Comparison of ENCODE assay signal across 9 cellular contexts in the genomic region with DNA sequence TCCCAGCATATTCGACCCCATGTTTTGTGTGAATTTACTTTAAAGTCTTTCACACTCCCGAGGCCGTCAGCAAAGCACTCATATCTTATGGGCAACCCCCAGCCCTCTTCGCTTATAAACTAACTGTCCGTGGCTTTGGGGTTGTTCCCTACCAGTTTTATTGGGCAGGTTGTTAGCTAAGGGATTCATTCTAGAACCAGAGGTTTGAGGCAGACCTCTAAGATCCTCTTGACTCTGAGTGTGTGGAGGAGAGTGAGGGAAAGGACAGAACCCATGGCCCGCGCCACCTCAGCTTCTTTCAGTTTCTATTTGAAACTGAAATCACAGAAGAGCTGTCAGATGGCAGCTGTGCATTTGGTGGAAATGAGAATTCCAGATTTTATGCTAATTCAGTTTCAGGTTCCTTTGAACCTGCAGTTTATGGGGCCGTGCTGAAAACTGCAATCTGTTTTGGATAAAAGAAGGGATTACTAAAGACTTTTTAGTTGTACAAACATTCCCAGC.
DNase-seq lines count a peak whose midpoint lies in the region; ATAC-seq, FAIRE-seq and TF ChIP-seq lines count a peak whose summit lies in the region.
"Had no signal": no experiment of that assay in that cellular context is flagged by ENCODE, and none has a peak within 500 bp of the region (broad histone marks: within the 10 kb centered on the region; RNA-seq: fewer than 3 reads in every experiment).

No MANE protein-coding gene starts in this region.

- TF ChIP-seq POLR2A in gastrocnemius medialis (IDR thresholded peaks at IDR 0.05): no peak

- H3K4me1 ChIP-seq in HUES48 (ENCODE audit: control insufficient read depth, insufficient read depth, low read length) (peaks cover 35% of the 10 kb centered on the region), hepatocyte (ENCODE audit: insufficient read depth) (no peaks in the 10 kb centered on the region), gastrocnemius medialis (no peaks in the 10 kb centered on the region)

- intact Hi-C loops in gastrocnemius medialis (cut with DNase I; ENCODE audit: low total_unique reads): no loop called here

- H3K9me3 ChIP-seq in HUES48 (ENCODE audit: control insufficient read depth, insufficient read depth, low read length): no peaks in the 10 kb centered on the region
- no peaks in the 10 kb centered on the region for H3K9me3 ChIP-seq in hepatocyte (ENCODE audit: low read depth)
- H3K9me3 ChIP-seq in gastrocnemius medialis: no peaks in the 10 kb centered on the region

- H3K27me3 ChIP-seq in HUES48 (ENCODE audit: control insufficient read depth, insufficient read depth, low read length): peaks cover 91% of the 10 kb centered on the region
- no peaks in the 10 kb centered on the region for H3K27me3 ChIP-seq in hepatocyte
- H3K27me3 ChIP-seq in gastrocnemius medialis: no peaks in the 10 kb centered on the region

- peak overlapping the region; percentile 27; the same call in 1 of the 2 replicates for H3K4me3 ChIP-seq in HUES48 (ENCODE audit: low read depth, low read length)
- H3K4me3 ChIP-seq in hepatocyte: no peak overlapping the region
- no peak overlapping the region for H3K4me3 ChIP-seq in gastrocnemius medialis

- no peaks in the 10 kb centered on the region for H3K79me2 ChIP-seq in hepatocyte

- DNase-seq in GM13977 (ENCODE audit: low spot score): peak; percentile 65
- DNase-seq in hepatocyte (ENCODE audit: low spot score): no peak
- no peak for DNase-seq in NCI-H2081 treated with DMSO at 0.1 percent for 48 hours (lab: John Stamatoyannopoulos, UW)
- no peak for DNase-seq in putamen (ENCODE audit: low spot score)
- DNase-seq in urothelium cell line (ENCODE audit: low spot score): no peak
- DNase-seq in gastrocnemius medialis: no peak
- DNase-seq: left colon had no signal

- TF ChIP-seq CTCF in GM13977 (IDR thresholded peaks at IDR 0.05; ENCODE audit: extremely low read depth, insufficient read depth, missing control alignments): no peak
- TF ChIP-seq CTCF in hepatocyte (IDR thresholded peaks at IDR 0.05; ENCODE audit: poor library complexity): no peak
- no peak for TF ChIP-seq CTCF in gastrocnemius medialis (IDR thresholded peaks at IDR 0.05 in 4 of 5, conservative IDR thresholded peaks at IDR 0.05 in 1 of 5)

- in situ Hi-C loops in GM13977 (cut with MboI; ENCODE audit: low pct_unique_long_range_greater_than_20kb, low sequenced_read_pairs, unreplicated experiment) (loop anchor here (25.0 kb wide), 2 partner anchors 345 to 495 kb away; no protein-coding TSS in a partner anchor), gastrocnemius medialis (cut with MboI; ENCODE audit: low sequenced_read_pairs in 4 of 4) (loop anchor here in 1 of 4 donors (25.0 kb wide), 1 partner anchor 620 kb away; no protein-coding TSS in a partner anchor)

- 42% methylated on average over 8 of the region's 8 CpGs for WGBS in hepatocyte (ENCODE audit: low lambda C conversion rate, missing lambda C conversion rate)

- ATAC-seq in GM21515 (IDR thresholded peaks at IDR 0.05; ENCODE audit: unreplicated experiment) (peak; percentile 82), gastrocnemius medialis (no peak)
- ATAC-seq: left colon had no signal

- H3K36me3 ChIP-seq in HUES48 (ENCODE audit: control insufficient read depth, insufficient read depth, low read length) (no peaks in the 10 kb centered on the region), hepatocyte (replicated peaks; ENCODE audit: insufficient read depth, low read depth) (no peaks in the 10 kb centered on the region), gastrocnemius medialis (no peaks in the 10 kb centered on the region)

- H3K4me2 ChIP-seq in hepatocyte: peak overlapping the region; percentile 66

- FAIRE-seq in urothelium cell line (lab: Jason Lieb, UNC): no peak

- H3K27ac ChIP-seq in HUES48 (ENCODE audit: low read depth, low read length) (no peak overlapping the region), hepatocyte (no peak overlapping the region), gastrocnemius medialis (no peak overlapping the region)

- no peaks in the 10 kb centered on the region for H4K20me1 ChIP-seq in hepatocyte (ENCODE audit: insufficient read depth, poor library complexity, severe bottlenecking)

- H2AFZ ChIP-seq in hepatocyte: no peak overlapping the region

- H3K9me2 ChIP-seq in hepatocyte (replicated peaks; ENCODE audit: insufficient read depth): no peaks in the 10 kb centered on the region

- no peak overlapping the region for H3K9ac ChIP-seq in HUES48 (ENCODE audit: low read depth, low read length)
